Comparison of ENCODE assay signal across 20 cellular contexts in genomic region chr13:93450226-93450625, GRCh38.
DNase-seq lines count a peak whose midpoint lies in the region; ATAC-seq and TF ChIP-seq lines count a peak whose summit lies in the region.
"Had no signal": no experiment of that assay in that cellular context is flagged by ENCODE, and none has a peak within 500 bp of the region (broad histone marks: within the 10 kb centered on the region; RNA-seq: fewer than 3 reads in every experiment).

No MANE protein-coding gene starts in this region.

- intact Hi-C loops in mammary epithelial cell (cut with micrococcal nuclease): no loop called here
- intact Hi-C loops in left ventricle myocardium inferior (cut with micrococcal nuclease): no loop called here
- intact Hi-C loops in ovary (cut with DNase I): no loop called here

- H4K20me1 ChIP-seq in mammary epithelial cell (ENCODE audit: insufficient read depth, low read length): no peaks in the 10 kb centered on the region

- POLR2A ChIA-PET in AG04450 (lab: Yijun Ruan, JAX): no interaction called here

- TF ChIP-seq POLR2A in ovary (IDR thresholded peaks at IDR 0.05): no peak

- no peak overlapping the region for H3K27ac Mint-ChIP-seq in activated T-helper 17 cell treated with anti-CD3 and anti-CD28 coated beads, Interleukin-2, amount 50 U/mL, for 72 hours
- H3K27ac Mint-ChIP-seq: endodermal cell, naive B cell had no signal

- TF ChIP-seq EP300 in ovary (IDR thresholded peaks at IDR 0.05): no peak

- H3K9ac ChIP-seq in mammary epithelial cell (ENCODE audit: insufficient read depth, low read length): no peak overlapping the region

- no peaks in the 10 kb centered on the region for H3K36me3 ChIP-seq in mammary epithelial cell (ENCODE audit: insufficient read depth, low read length)
- no peaks in the 10 kb centered on the region for H3K36me3 ChIP-seq in kidney epithelial cell (ENCODE audit: control insufficient read depth, insufficient read depth, low read length)
- H3K36me3 ChIP-seq in left ventricle myocardium inferior: no peaks in the 10 kb centered on the region
- H3K36me3 ChIP-seq in ovary: no peaks in the 10 kb centered on the region
- H3K36me3 ChIP-seq: thoracic aorta had no signal

- CTCF ChIA-PET in AG04450 (lab: Charles Lee): no interaction called here
- CTCF ChIA-PET in mammary epithelial cell (lab: Charles Lee; ENCODE audit: low non-redundant PET): interaction anchor here (0.5 kb wide), 1 partner anchor 445 kb away, joined by 4 read pairs; no protein-coding TSS in a partner anchor

- no peaks in the 10 kb centered on the region for H3K36me3 Mint-ChIP-seq in activated T-helper 17 cell treated with anti-CD3 and anti-CD28 coated beads, Interleukin-2, amount 50 U/mL, for 72 hours (ENCODE audit: low read depth)
- H3K36me3 Mint-ChIP-seq: naive B cell had no signal

- ATAC-seq in activated T-helper 17 cell treated with anti-CD3 and anti-CD28 coated beads, Interleukin-2, amount 50 U/mL, for 72 hours (replicated peaks): no peak
- ATAC-seq in HG03354 (IDR thresholded peaks at IDR 0.05; ENCODE audit: poor library complexity, severe bottlenecking, unreplicated experiment): no peak
- ATAC-seq: left colon had no signal

- H3K27me3 ChIP-seq in AG04450 (ENCODE audit: control insufficient read depth, insufficient read depth, low read length) (no peaks in the 10 kb centered on the region), mammary epithelial cell (ENCODE audit: insufficient read depth, low read length) (no peaks in the 10 kb centered on the region), kidney epithelial cell (ENCODE audit: control insufficient read depth, insufficient read depth, low read length) (no peaks in the 10 kb centered on the region), left ventricle myocardium inferior (ENCODE audit: low read depth) (no peaks in the 10 kb centered on the region), ovary (no peaks in the 10 kb centered on the region)

- peaks cover 3% of the 10 kb centered on the region for H3K9me3 Mint-ChIP-seq in activated T-helper 17 cell treated with anti-CD3 and anti-CD28 coated beads, Interleukin-2, amount 50 U/mL, for 72 hours
- H3K9me3 Mint-ChIP-seq: central memory CD8-positive, alpha-beta T cell had no signal

- H3K27ac ChIP-seq in AG04450 (ENCODE audit: low read depth, low read length) (no peak overlapping the region), mammary epithelial cell (ENCODE audit: insufficient read depth, low read depth, low read length) (no peak overlapping the region), left ventricle myocardium inferior (replicated peaks) (no peak overlapping the region), ovary (no peak overlapping the region)
- H3K27ac ChIP-seq: thoracic aorta had no signal

- in situ Hi-C loops in mammary epithelial cell (cut with MboI; ENCODE audit: low sequenced_read_pairs in 2 of 2): no loop called here

- H3K4me3 ChIP-seq in AG04450 (ENCODE audit: low read depth, low read length) (no peak overlapping the region), mammary epithelial cell (replicated peaks in 1 of 3; ENCODE audit: insufficient read depth in 1 of 3, low read depth in 2 of 3, low read length in 3 of 3) (no peak overlapping the region), kidney epithelial cell (ENCODE audit: low read depth, low read length) (no peak overlapping the region), left ventricle myocardium inferior (no peak overlapping the region), ovary (no peak overlapping the region)
- H3K4me3 ChIP-seq: thoracic aorta had no signal

- H3K4me2 ChIP-seq in mammary epithelial cell (ENCODE audit: insufficient read depth, low read depth, low read length): no peak overlapping the region

- DNase-seq in AG04450 (ENCODE audit: low read depth, low spot score) (peak; percentile 34), HCEC 1CT (peak; percentile 59), mammary epithelial cell (peak; percentile 58), kidney epithelial cell (ENCODE audit: low read depth) (peak; percentile 14), left ventricle myocardium inferior (no peak), ovary (no peak)
- DNase-seq: ACHN; activated CD4-positive, CD25-positive, alpha-beta regulatory T cell treated with anti-CD3 and anti-CD28 coated beads, Interleukin-2, amount 50 U/mL, for 72 hours; activated naive CD4-positive, alpha-beta T cell treated with anti-CD3 and anti-CD28 coated beads, Interleukin-2, amount 50 U/mL, for 16 hours; Calu3; endodermal cell; left colon; naive B cell; NCI-H1105 treated with DMSO at 0.1 percent for 48 hours; NCI-H2227 treated with DMSO at 0.1 percent for 48 hours; NK-92 treated with Interleukin-12 subunit alpha and Interleukin-12 subunit beta, amount 100 ng/mL, for 24 hours had no signal

- H3K27me3 Mint-ChIP-seq in activated T-helper 17 cell treated with anti-CD3 and anti-CD28 coated beads, Interleukin-2, amount 50 U/mL, for 72 hours: no peaks in the 10 kb centered on the region
- H3K27me3 Mint-ChIP-seq: central memory CD8-positive, alpha-beta T cell; naive B cell had no signal

- H3K4me1 Mint-ChIP-seq in activated T-helper 17 cell treated with anti-CD3 and anti-CD28 coated beads, Interleukin-2, amount 50 U/mL, for 72 hours: no peaks in the 10 kb centered on the region
- H3K4me1 Mint-ChIP-seq: central memory CD8-positive, alpha-beta T cell; naive B cell had no signal

- no peak overlapping the region for H3K4me3 Mint-ChIP-seq in activated T-helper 17 cell treated with anti-CD3 and anti-CD28 coated beads, Interleukin-2, amount 50 U/mL, for 72 hours
- H3K4me3 Mint-ChIP-seq: central memory CD8-positive, alpha-beta T cell; endodermal cell; naive B cell had no signal

- H3K4me1 ChIP-seq in mammary epithelial cell (ENCODE audit: insufficient read depth, low read length) (peaks cover 7% of the 10 kb centered on the region), left ventricle myocardium inferior (no peaks in the 10 kb centered on the region), ovary (ENCODE audit: insufficient read depth) (peaks cover 2% of the 10 kb centered on the region)

- dilution Hi-C loops in mammary epithelial cell (cut with HindIII; ENCODE audit: low sequenced_read_pairs): no loop called here

- no TSS peak for BruUV-seq in mammary epithelial cell (replicated peaks; lab: Mats Ljungman, UMichigan)

- H3K9me3 ChIP-seq in AG04450 (ENCODE audit: control insufficient read depth, insufficient read depth, low read length) (peaks cover 3% of the 10 kb centered on the region; the same call in 1 of the 2 replicates), mammary epithelial cell (replicated peaks; ENCODE audit: insufficient read depth, low read length) (no peaks in the 10 kb centered on the region), left ventricle myocardium inferior (replicated peaks) (no peaks in the 10 kb centered on the region), ovary (no peaks in the 10 kb centered on the region)
- H3K9me3 ChIP-seq: thoracic aorta had no signal

- H3K79me2 ChIP-seq in mammary epithelial cell (ENCODE audit: insufficient read depth, low read length): no peaks in the 10 kb centered on the region

- TF ChIP-seq CTCF in AG04450 (IDR thresholded peaks at IDR 0.05; ENCODE audit: low read depth, low read length): no peak
- no peak for TF ChIP-seq CTCF in mammary epithelial cell (conservative IDR thresholded peaks at IDR 0.05 in 1 of 2, IDR thresholded peaks at IDR 0.05 in 1 of 2; ENCODE audit: extremely low read depth in 1 of 2, insufficient read depth in 1 of 2, low read depth in 1 of 2, low read length in 2 of 2)
- no peak for TF ChIP-seq CTCF in kidney epithelial cell (IDR thresholded peaks at IDR 0.05; ENCODE audit: insufficient read depth, low read length, poor library complexity, severe bottlenecking)
- no peak for TF ChIP-seq CTCF in left ventricle myocardium inferior (IDR thresholded peaks at IDR 0.05; ENCODE audit: borderline replicate concordance)
- TF ChIP-seq CTCF in ovary (IDR thresholded peaks at IDR 0.05): no peak

- no peak overlapping the region for H2AFZ ChIP-seq in mammary epithelial cell (ENCODE audit: low read depth, low read length)

Comparison
In these comparisons a context has a peak if more than half of its experiments do, and no peak if none do; other contexts are left out.
1. DNase-seq: peak in AG04450 (single experiment), HCEC 1CT (single experiment), mammary epithelial cell (single experiment) and kidney epithelial cell (single experiment); none in left ventricle myocardium inferior (single experiment) and ovary (0 of 5).